10 cellular contexts compared by ENCODE assay signal in the genomic region with DNA sequence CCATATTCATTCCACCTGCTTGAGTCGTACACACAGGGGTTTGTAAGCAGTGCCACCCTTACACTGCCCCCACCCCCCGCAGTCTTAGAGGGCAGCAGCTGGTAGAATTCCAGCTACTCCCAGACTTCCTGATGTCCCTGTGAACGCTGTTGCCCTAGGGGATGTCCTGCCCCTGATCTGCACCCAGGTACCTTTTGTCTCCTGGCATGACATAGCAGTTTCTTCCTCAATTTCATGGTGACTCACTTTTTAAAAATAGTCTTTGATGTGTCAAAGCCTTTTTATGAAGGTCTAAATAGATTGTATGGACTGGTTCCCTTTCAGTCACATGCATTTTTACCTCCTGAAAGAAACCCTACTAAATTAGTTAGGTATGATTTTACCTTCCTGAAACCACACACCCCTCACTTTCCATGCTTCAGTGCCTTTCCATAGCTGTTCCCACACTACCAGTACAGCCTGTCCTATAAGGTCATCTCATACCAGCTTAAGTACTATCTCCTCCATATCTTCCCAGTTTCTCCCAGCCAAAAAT.
A peak's percentile ranks its signal among the peaks of the same experiment; 100 is the strongest.
DNase-seq lines count a peak whose midpoint lies in the region; ATAC-seq and TF ChIP-seq lines count a peak whose summit lies in the region.
"Had no signal": no experiment of that assay in that cellular context is flagged by ENCODE, and none has a peak within 500 bp of the region (broad histone marks: within the 10 kb centered on the region; RNA-seq: fewer than 3 reads in every experiment).

No MANE protein-coding gene starts in this region.

- H3K27ac ChIP-seq in RWPE1 (peak overlapping the region; percentile 69), tibial nerve (no peak overlapping the region)
- H3K27ac ChIP-seq: SK-N-MC had no signal

- CTCF ChIA-PET in RWPE1 (lab: Yijun Ruan, JAX): interaction anchor here (0.6 to 1.8 kb wide), 2 partner anchors 65 to 151 kb away, joined by 3 to 6 read pairs; no protein-coding TSS in a partner anchor

- DNase-seq in EH (ENCODE audit: low read depth) (peak; percentile 60), RWPE1 (ENCODE audit: low spot score) (peak; percentile 70), kidney tubule cell (ENCODE audit: low spot score) (peak; percentile 96), NCI-H2171 (lab: John Stamatoyannopoulos, UW) (no peak), tibial nerve (ENCODE audit: low spot score in 2 of 2) (no peak), omental fat pad (ENCODE audit: low spot score) (no peak), GF-D8 (lab: John Stamatoyannopoulos, UW) (no peak)
- DNase-seq: effector memory CD4-positive, alpha-beta T cell had no signal

- TF ChIP-seq EP300 in tibial nerve (IDR thresholded peaks at IDR 0.05): no peak

- POLR2A ChIA-PET in RWPE1 (lab: Yijun Ruan, JAX; ENCODE audit: low non-redundant PET): no interaction called here

- H3K4me1 ChIP-seq in tibial nerve: peaks cover 0 to 28% (median 7%) of the 10 kb centered on the region in 4 donors

- WGBS in tibial nerve, 2 donors: 69 to 78% methylated on average over 3 of the region's 3 CpGs

- H3K36me3 ChIP-seq in tibial nerve: no peaks in the 10 kb centered on the region

- no peak for TF ChIP-seq CTCF in RWPE1 (conservative IDR thresholded peaks at IDR 0.05; ENCODE audit: low read depth)
- TF ChIP-seq CTCF in tibial nerve (IDR thresholded peaks at IDR 0.05): no peak
- no peak for TF ChIP-seq CTCF in omental fat pad (IDR thresholded peaks at IDR 0.05)

- peaks cover 0 to 7% (median 2%) of the 10 kb centered on the region in 4 donors for H3K9me3 ChIP-seq in tibial nerve

- no peak for TF ChIP-seq POLR2A in tibial nerve (IDR thresholded peaks at IDR 0.05)

- ATAC-seq in HG03442 (IDR thresholded peaks at IDR 0.05; ENCODE audit: unreplicated experiment) (peak; percentile 43), omental fat pad (ENCODE audit: low FRiP score) (no peak)

- no peaks in the 10 kb centered on the region for H3K27me3 ChIP-seq in tibial nerve

- H3K4me3 ChIP-seq in tibial nerve: no peak overlapping the region
- H3K4me3 ChIP-seq: SK-N-MC had no signal

Comparison
In these comparisons a context has a peak if more than half of its experiments do, and no peak if none do; other contexts are left out.
1. DNase-seq: peak in EH (single experiment), RWPE1 (single experiment) and kidney tubule cell (single experiment); none in NCI-H2171 (single experiment), tibial nerve (0 of 2), omental fat pad (single experiment) and GF-D8 (single experiment).